In the genomic region with DNA sequence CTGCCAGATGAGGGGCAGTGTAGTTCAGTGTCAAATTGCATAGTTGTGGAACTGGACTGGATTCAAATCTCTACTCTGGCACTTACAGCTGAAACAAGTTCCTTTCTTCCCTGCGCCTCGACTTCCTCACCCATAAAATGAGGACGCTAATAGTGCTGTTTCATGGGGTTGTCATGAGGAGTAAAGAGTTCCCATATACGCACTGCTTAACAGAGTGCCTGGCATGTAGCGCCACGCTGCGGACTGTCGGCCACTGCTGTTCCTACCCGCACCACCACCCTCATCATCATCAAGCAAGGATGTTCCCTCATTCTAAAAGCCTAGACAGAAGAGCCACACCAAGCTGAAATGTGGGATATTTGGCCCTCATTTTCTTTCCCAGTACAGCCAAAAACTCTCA, we compare ENCODE assay signal across 20 cellular contexts.
DNase-seq lines count a peak whose midpoint lies in the region; ATAC-seq and TF ChIP-seq lines count a peak whose summit lies in the region.
"Had no signal": no experiment of that assay in that cellular context is flagged by ENCODE, and none has a peak within 500 bp of the region (broad histone marks: within the 10 kb centered on the region; RNA-seq: fewer than 3 reads in every experiment).

No MANE protein-coding gene starts in this region.

- POLR2A ChIA-PET in OCI-LY7 (lab: Charles Lee) = no interaction called here

- CTCF ChIA-PET in OCI-LY7 (lab: Charles Lee; ENCODE audit: unreplicated experiment) = no interaction called here

- no TSS peak for BruUV-seq in OCI-LY7 (replicated peaks; lab: Mats Ljungman, UMichigan)

- peak overlapping the region in 1 of 2 donors; percentile 53 for H3K4me3 Mint-ChIP-seq in activated T-cell treated with anti-CD3 and anti-CD28 coated beads, Interleukin-2, amount 50 U/mL, for 72 hours
- H3K4me3 Mint-ChIP-seq in activated T-cell treated with anti-CD3 and anti-CD28 coated beads, Interleukin-2, amount 50 U/mL, for 4 hours = no peak overlapping the region
- no peak overlapping the region for H3K4me3 Mint-ChIP-seq in stimulated activated effector memory CD8-positive, alpha-beta T cell treated with anti-CD3 and anti-CD28 coated beads, Interleukin-12 subunit alpha, Interleukin-12 subunit beta, amount 100 ng/mL, for 72 hours
- H3K4me3 Mint-ChIP-seq: activated naive CD4-positive, alpha-beta T cell treated with anti-CD3 and anti-CD28 coated beads, Interleukin-2, amount 50 U/mL, for 24 hours; naive thymus-derived CD8-positive, alpha-beta T cell; WTC11 had no signal

- H3K27me3 ChIP-seq in Karpas-422 (ENCODE audit: low read length) = no peaks in the 10 kb centered on the region

- no peak for DNase-seq in activated T-cell treated with anti-CD3 and anti-CD28 coated beads, Interleukin-2, amount 50 U/mL, for 72 hours
- no peak for DNase-seq in activated T-cell treated with anti-CD3 and anti-CD28 coated beads, Interleukin-2, amount 50 U/mL, for 4 hours
- DNase-seq in OCI-LY7 (ENCODE audit: low spot score) (no peak), left lobe of liver (ENCODE audit: low spot score) (no peak), SHP77 (lab: John Stamatoyannopoulos, UW) (no peak), Karpas-422 (no peak)
- DNase-seq in stimulated activated effector memory CD8-positive, alpha-beta T cell treated with anti-CD3 and anti-CD28 coated beads, Interleukin-12 subunit alpha, Interleukin-12 subunit beta, amount 100 ng/mL, for 72 hours (ENCODE audit: low spot score in 2 of 2) = no peak
- DNase-seq: activated CD8-positive, alpha-beta memory T cell treated with anti-CD3 and anti-CD28 coated beads, Interleukin-2, amount 50 U/mL, for 4 hours; COR-L47; cortex of kidney; naive thymus-derived CD8-positive, alpha-beta T cell; NCI-H1417 treated with DMSO at 0.1 percent for 48 hours; NCI-H2227 treated with DMSO at 0.1 percent for 48 hours; stimulated activated CD4-positive, alpha-beta T cell treated with anti-CD3 and anti-CD28 coated beads, Interleukin-15, amount 100 ng/mL, for 24 hours had no signal

- peaks cover 17% of the 10 kb centered on the region for H3K27me3 Mint-ChIP-seq in activated T-cell treated with anti-CD3 and anti-CD28 coated beads, Interleukin-2, amount 50 U/mL, for 72 hours (ENCODE audit: low read depth)
- no peaks in the 10 kb centered on the region for H3K27me3 Mint-ChIP-seq in activated T-cell treated with anti-CD3 and anti-CD28 coated beads, Interleukin-2, amount 50 U/mL, for 4 hours (ENCODE audit: low read depth)

- peak overlapping the region; percentile 52; the same call in 1 of the 2 replicates for H2AFZ ChIP-seq in OCI-LY7 (ENCODE audit: low read length)
- H2AFZ ChIP-seq in Karpas-422 (ENCODE audit: low read length) = no peak overlapping the region

- H3K79me2 ChIP-seq in OCI-LY7 (ENCODE audit: insufficient read depth, low read depth, low read length) (no peaks in the 10 kb centered on the region), Karpas-422 (ENCODE audit: low read length) (no peaks in the 10 kb centered on the region)

- intact Hi-C loops in OCI-LY7 (cut with micrococcal nuclease; ENCODE audit: unreplicated experiment) = no loop called here

- H3K27ac ChIP-seq in OCI-LY7 (ENCODE audit: low read depth, low read length, poor library complexity, severe bottlenecking) (no peak overlapping the region), Karpas-422 (ENCODE audit: low read length) (no peak overlapping the region)
- H3K27ac ChIP-seq: epithelial cell of prostate had no signal

- H3K9me3 ChIP-seq in OCI-LY7 (ENCODE audit: low read length) (no peaks in the 10 kb centered on the region), Karpas-422 (ENCODE audit: low read length) (no peaks in the 10 kb centered on the region)

- no peak for ATAC-seq in activated T-cell treated with anti-CD3 and anti-CD28 coated beads, Interleukin-2, amount 50 U/mL, for 72 hours (replicated peaks in 1 of 2)
- ATAC-seq in activated T-cell treated with anti-CD3 and anti-CD28 coated beads, Interleukin-2, amount 50 U/mL, for 4 hours = no peak
- ATAC-seq in left lobe of liver (peak; percentile 52), HG02884 (IDR thresholded peaks at IDR 0.05; ENCODE audit: unreplicated experiment) (no peak)
- ATAC-seq in stimulated activated effector memory CD8-positive, alpha-beta T cell treated with anti-CD3 and anti-CD28 coated beads, Interleukin-12 subunit alpha, Interleukin-12 subunit beta, amount 100 ng/mL, for 72 hours = no peak
- ATAC-seq: HCT116, WTC11 had no signal

- H3K27ac Mint-ChIP-seq in activated T-cell treated with anti-CD3 and anti-CD28 coated beads, Interleukin-2, amount 50 U/mL, for 72 hours = peak overlapping the region; percentile 47
- H3K27ac Mint-ChIP-seq in stimulated activated effector memory CD8-positive, alpha-beta T cell treated with anti-CD3 and anti-CD28 coated beads, Interleukin-12 subunit alpha, Interleukin-12 subunit beta, amount 100 ng/mL, for 72 hours = peak overlapping the region; percentile 26
- H3K27ac Mint-ChIP-seq: activated naive CD4-positive, alpha-beta T cell treated with anti-CD3 and anti-CD28 coated beads, Interleukin-2, amount 50 U/mL, for 24 hours; WTC11 had no signal

- H3K9ac ChIP-seq in Karpas-422 (ENCODE audit: low read length) = no peak overlapping the region

- H3K4me2 ChIP-seq in OCI-LY7 (ENCODE audit: low read length) (peak overlapping the region; percentile 43; the same call in 1 of the 2 replicates), Karpas-422 (ENCODE audit: low read depth, low read length, poor library complexity, severe bottlenecking) (no peak overlapping the region)

- TF ChIP-seq CTCF in OCI-LY7 (conservative IDR thresholded peaks at IDR 0.05; ENCODE audit: low read length) = no peak

- H3K36me3 ChIP-seq in OCI-LY7 (ENCODE audit: insufficient read depth, low read length) = no peaks in the 10 kb centered on the region
- no peaks in the 10 kb centered on the region for H3K36me3 ChIP-seq in Karpas-422 (ENCODE audit: insufficient read depth, low read length)

- H3K9me2 ChIP-seq in OCI-LY7 (ENCODE audit: insufficient read depth, low read length) = no peaks in the 10 kb centered on the region
- no peaks in the 10 kb centered on the region for H3K9me2 ChIP-seq in Karpas-422 (replicated peaks; ENCODE audit: insufficient read depth, low read length)

- no peaks in the 10 kb centered on the region for H3K9me3 Mint-ChIP-seq in activated T-cell treated with anti-CD3 and anti-CD28 coated beads, Interleukin-2, amount 50 U/mL, for 72 hours
- no peaks in the 10 kb centered on the region for H3K9me3 Mint-ChIP-seq in activated T-cell treated with anti-CD3 and anti-CD28 coated beads, Interleukin-2, amount 50 U/mL, for 4 hours
- no peaks in the 10 kb centered on the region for H3K9me3 Mint-ChIP-seq in stimulated activated effector memory CD8-positive, alpha-beta T cell treated with anti-CD3 and anti-CD28 coated beads, Interleukin-12 subunit alpha, Interleukin-12 subunit beta, amount 100 ng/mL, for 72 hours
- H3K9me3 Mint-ChIP-seq: activated naive CD4-positive, alpha-beta T cell treated with anti-CD3 and anti-CD28 coated beads, Interleukin-2, amount 50 U/mL, for 24 hours; naive thymus-derived CD8-positive, alpha-beta T cell; WTC11 had no signal

- H3K36me3 Mint-ChIP-seq in activated T-cell treated with anti-CD3 and anti-CD28 coated beads, Interleukin-2, amount 50 U/mL, for 72 hours (ENCODE audit: insufficient read depth in 2 of 2) = no peaks in the 10 kb centered on the region
- H3K36me3 Mint-ChIP-seq in activated T-cell treated with anti-CD3 and anti-CD28 coated beads, Interleukin-2, amount 50 U/mL, for 4 hours (ENCODE audit: insufficient read depth) = no peaks in the 10 kb centered on the region
- H3K36me3 Mint-ChIP-seq in stimulated activated effector memory CD8-positive, alpha-beta T cell treated with anti-CD3 and anti-CD28 coated beads, Interleukin-12 subunit alpha, Interleukin-12 subunit beta, amount 100 ng/mL, for 72 hours = no peaks in the 10 kb centered on the region
- H3K36me3 Mint-ChIP-seq: activated naive CD4-positive, alpha-beta T cell treated with anti-CD3 and anti-CD28 coated beads, Interleukin-2, amount 50 U/mL, for 24 hours; naive thymus-derived CD8-positive, alpha-beta T cell; WTC11 had no signal

- peaks cover 35% of the 10 kb centered on the region for H3K4me1 Mint-ChIP-seq in activated T-cell treated with anti-CD3 and anti-CD28 coated beads, Interleukin-2, amount 50 U/mL, for 72 hours (ENCODE audit: low read depth)
- peaks cover 21% of the 10 kb centered on the region for H3K4me1 Mint-ChIP-seq in activated T-cell treated with anti-CD3 and anti-CD28 coated beads, Interleukin-2, amount 50 U/mL, for 4 hours (ENCODE audit: low read depth)
- peaks cover 33% of the 10 kb centered on the region for H3K4me1 Mint-ChIP-seq in stimulated activated effector memory CD8-positive, alpha-beta T cell treated with anti-CD3 and anti-CD28 coated beads, Interleukin-12 subunit alpha, Interleukin-12 subunit beta, amount 100 ng/mL, for 72 hours

- H3K4me3 ChIP-seq in OCI-LY7 (ENCODE audit: low read depth, low read length, poor library complexity, severe bottlenecking) = no peak overlapping the region
- no peak overlapping the region for H3K4me3 ChIP-seq in Karpas-422 (ENCODE audit: low read length)
- H3K4me3 ChIP-seq: lung had no signal

- H3K4me1 ChIP-seq in OCI-LY7 (ENCODE audit: insufficient read depth, low read length, poor library complexity, severe bottlenecking) (peaks cover 17% of the 10 kb centered on the region), Karpas-422 (ENCODE audit: low read length) (peaks cover 11% of the 10 kb centered on the region)

- H4K20me1 ChIP-seq in OCI-LY7 (ENCODE audit: insufficient read depth, low read length) = no peaks in the 10 kb centered on the region
- no peaks in the 10 kb centered on the region for H4K20me1 ChIP-seq in Karpas-422 (ENCODE audit: insufficient read depth, low read depth, low read length)
